ENCODE assay signal across 1 cellular context in the genomic region with DNA sequence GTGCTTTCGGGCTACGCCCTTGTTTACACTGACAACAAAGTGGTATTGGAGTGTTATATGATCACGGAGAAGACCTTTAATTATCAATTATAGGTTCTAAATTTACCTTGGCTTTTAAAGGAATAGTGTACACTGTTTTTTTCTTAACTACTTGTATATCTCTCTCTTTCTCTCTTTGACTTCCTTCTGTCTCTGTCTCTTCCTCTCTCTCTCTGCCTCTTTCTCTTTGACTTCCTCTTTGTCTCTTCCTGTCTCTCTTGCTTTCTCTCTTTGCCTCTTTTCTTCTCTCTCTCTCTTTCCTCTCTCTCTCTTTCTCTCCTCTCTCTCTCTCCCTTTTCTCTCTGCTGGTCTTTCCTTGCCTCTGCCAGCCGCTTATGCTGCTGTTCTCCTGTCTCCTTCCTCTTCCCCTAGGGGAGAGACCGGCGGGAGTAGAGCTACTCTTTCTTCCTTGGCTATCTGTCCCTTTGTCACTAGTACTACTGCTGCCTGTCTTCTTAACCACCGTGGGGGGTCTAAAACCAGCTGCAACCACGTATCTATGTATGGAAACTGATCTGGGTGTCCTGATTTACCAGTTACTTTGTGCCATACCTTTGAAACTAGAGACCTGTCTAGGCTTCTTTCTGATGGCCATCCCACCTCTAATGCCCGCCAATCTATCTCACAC.
TF ChIP-seq lines count a peak whose summit lies in the region.

No MANE protein-coding gene starts in this region.

TF ChIP-seq in K562, 482 proteins besides CTCF, POLR2A, EP300 and RAD21 (continued from another document and continues in another):
- TF ChIP-seq, protein P1, sequence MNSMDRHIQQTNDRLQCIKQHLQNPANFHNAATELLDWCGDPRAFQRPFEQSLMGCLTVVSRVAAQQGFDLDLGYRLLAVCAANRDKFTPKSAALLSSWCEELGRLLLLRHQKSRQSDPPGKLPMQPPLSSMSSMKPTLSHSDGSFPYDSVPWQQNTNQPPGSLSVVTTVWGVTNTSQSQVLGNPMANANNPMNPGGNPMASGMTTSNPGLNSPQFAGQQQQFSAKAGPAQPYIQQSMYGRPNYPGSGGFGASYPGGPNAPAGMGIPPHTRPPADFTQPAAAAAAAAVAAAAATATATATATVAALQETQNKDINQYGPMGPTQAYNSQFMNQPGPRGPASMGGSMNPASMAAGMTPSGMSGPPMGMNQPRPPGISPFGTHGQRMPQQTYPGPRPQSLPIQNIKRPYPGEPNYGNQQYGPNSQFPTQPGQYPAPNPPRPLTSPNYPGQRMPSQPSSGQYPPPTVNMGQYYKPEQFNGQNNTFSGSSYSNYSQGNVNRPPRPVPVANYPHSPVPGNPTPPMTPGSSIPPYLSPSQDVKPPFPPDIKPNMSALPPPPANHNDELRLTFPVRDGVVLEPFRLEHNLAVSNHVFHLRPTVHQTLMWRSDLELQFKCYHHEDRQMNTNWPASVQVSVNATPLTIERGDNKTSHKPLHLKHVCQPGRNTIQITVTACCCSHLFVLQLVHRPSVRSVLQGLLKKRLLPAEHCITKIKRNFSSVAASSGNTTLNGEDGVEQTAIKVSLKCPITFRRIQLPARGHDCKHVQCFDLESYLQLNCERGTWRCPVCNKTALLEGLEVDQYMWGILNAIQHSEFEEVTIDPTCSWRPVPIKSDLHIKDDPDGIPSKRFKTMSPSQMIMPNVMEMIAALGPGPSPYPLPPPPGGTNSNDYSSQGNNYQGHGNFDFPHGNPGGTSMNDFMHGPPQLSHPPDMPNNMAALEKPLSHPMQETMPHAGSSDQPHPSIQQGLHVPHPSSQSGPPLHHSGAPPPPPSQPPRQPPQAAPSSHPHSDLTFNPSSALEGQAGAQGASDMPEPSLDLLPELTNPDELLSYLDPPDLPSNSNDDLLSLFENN (IDR thresholded peaks at IDR 0.05; ENCODE audit: low read depth in 2 of 2, low read length in 2 of 2): no peak
- no peak for TF ChIP-seq ZBTB7A (IDR thresholded peaks at IDR 0.05; ENCODE audit: borderline replicate concordance, control insufficient read depth, low read depth, low read length)
- TF ChIP-seq, protein P2, sequence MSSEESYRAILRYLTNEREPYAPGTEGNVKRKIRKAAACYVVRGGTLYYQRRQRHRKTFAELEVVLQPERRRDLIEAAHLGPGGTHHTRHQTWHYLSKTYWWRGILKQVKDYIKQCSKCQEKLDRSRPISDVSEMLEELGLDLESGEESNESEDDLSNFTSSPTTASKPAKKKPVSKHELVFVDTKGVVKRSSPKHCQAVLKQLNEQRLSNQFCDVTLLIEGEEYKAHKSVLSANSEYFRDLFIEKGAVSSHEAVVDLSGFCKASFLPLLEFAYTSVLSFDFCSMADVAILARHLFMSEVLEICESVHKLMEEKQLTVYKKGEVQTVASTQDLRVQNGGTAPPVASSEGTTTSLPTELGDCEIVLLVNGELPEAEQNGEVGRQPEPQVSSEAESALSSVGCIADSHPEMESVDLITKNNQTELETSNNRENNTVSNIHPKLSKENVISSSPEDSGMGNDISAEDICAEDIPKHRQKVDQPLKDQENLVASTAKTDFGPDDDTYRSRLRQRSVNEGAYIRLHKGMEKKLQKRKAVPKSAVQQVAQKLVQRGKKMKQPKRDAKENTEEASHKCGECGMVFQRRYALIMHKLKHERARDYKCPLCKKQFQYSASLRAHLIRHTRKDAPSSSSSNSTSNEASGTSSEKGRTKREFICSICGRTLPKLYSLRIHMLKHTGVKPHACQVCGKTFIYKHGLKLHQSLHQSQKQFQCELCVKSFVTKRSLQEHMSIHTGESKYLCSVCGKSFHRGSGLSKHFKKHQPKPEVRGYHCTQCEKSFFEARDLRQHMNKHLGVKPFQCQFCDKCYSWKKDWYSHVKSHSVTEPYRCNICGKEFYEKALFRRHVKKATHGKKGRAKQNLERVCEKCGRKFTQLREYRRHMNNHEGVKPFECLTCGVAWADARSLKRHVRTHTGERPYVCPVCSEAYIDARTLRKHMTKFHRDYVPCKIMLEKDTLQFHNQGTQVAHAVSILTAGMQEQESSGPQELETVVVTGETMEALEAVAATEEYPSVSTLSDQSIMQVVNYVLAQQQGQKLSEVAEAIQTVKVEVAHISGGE (CRISPR knock-in tag; IDR thresholded peaks at IDR 0.05): no peak
- TF ChIP-seq, protein P3, sequence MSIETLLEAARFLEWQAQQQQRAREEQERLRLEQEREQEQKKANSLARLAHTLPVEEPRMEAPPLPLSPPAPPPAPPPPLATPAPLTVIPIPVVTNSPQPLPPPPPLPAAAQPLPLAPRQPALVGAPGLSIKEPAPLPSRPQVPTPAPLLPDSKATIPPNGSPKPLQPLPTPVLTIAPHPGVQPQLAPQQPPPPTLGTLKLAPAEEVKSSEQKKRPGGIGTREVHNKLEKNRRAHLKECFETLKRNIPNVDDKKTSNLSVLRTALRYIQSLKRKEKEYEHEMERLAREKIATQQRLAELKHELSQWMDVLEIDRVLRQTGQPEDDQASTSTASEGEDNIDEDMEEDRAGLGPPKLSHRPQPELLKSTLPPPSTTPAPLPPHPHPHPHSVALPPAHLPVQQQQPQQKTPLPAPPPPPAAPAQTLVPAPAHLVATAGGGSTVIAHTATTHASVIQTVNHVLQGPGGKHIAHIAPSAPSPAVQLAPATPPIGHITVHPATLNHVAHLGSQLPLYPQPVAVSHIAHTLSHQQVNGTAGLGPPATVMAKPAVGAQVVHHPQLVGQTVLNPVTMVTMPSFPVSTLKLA (conservative IDR thresholded peaks at IDR 0.05): no peak
- TF ChIP-seq RB1 (IDR thresholded peaks at IDR 0.05; ENCODE audit: low read depth): no peak
- TF ChIP-seq, protein P4, sequence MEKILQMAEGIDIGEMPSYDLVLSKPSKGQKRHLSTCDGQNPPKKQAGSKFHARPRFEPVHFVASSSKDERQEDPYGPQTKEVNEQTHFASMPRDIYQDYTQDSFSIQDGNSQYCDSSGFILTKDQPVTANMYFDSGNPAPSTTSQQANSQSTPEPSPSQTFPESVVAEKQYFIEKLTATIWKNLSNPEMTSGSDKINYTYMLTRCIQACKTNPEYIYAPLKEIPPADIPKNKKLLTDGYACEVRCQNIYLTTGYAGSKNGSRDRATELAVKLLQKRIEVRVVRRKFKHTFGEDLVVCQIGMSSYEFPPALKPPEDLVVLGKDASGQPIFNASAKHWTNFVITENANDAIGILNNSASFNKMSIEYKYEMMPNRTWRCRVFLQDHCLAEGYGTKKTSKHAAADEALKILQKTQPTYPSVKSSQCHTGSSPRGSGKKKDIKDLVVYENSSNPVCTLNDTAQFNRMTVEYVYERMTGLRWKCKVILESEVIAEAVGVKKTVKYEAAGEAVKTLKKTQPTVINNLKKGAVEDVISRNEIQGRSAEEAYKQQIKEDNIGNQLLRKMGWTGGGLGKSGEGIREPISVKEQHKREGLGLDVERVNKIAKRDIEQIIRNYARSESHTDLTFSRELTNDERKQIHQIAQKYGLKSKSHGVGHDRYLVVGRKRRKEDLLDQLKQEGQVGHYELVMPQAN (IDR thresholded peaks at IDR 0.05; ENCODE audit: borderline replicate concordance): peak; percentile 62; the same call in 1 of the 2 replicates
- TF ChIP-seq SLC30A9 (CRISPR knock-in tag; IDR thresholded peaks at IDR 0.05): no peak
- TF ChIP-seq, protein P5, sequence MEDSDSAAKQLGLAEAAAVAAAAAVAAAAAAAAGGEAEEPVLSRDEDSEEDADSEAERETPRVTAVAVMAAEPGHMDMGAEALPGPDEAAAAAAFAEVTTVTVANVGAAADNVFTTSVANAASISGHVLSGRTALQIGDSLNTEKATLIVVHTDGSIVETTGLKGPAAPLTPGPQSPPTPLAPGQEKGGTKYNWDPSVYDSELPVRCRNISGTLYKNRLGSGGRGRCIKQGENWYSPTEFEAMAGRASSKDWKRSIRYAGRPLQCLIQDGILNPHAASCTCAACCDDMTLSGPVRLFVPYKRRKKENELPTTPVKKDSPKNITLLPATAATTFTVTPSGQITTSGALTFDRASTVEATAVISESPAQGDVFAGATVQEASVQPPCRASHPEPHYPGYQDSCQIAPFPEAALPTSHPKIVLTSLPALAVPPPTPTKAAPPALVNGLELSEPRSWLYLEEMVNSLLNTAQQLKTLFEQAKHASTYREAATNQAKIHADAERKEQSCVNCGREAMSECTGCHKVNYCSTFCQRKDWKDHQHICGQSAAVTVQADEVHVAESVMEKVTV (CRISPR knock-in tag; IDR thresholded peaks at IDR 0.05): no peak
- TF ChIP-seq ZNF311 (CRISPR knock-in tag; IDR thresholded peaks at IDR 0.05): no peak
- TF ChIP-seq ESRRA (IDR thresholded peaks at IDR 0.05; ENCODE audit: borderline replicate concordance, low read depth): no peak
- no peak for TF ChIP-seq RFX5 (IDR thresholded peaks at IDR 0.05; ENCODE audit: low read depth, low read length)
- no peak for TF ChIP-seq HNRNPH1 (optimal IDR thresholded peaks at IDR 0.05; ENCODE audit: low read depth, low read length)
- no peak for TF ChIP-seq NR2F6 (CRISPR knock-in tag; IDR thresholded peaks at IDR 0.05)
- TF ChIP-seq PHB (CRISPR knock-in tag; IDR thresholded peaks at IDR 0.05): no peak
- TF ChIP-seq DMBX1 (CRISPR knock-in tag; IDR thresholded peaks at IDR 0.05; ENCODE audit: borderline replicate concordance): no peak
- no peak for TF ChIP-seq GATAD2A (IDR thresholded peaks at IDR 0.05)
- TF ChIP-seq GTF2E2 (tag; IDR thresholded peaks at IDR 0.05): no peak
- TF ChIP-seq FOXA1 (IDR thresholded peaks at IDR 0.05; ENCODE audit: borderline replicate concordance): no peak
- no peak for TF ChIP-seq HDAC6 (IDR thresholded peaks at IDR 0.05; ENCODE audit: low read depth, low read length)
- TF ChIP-seq, protein P6, sequence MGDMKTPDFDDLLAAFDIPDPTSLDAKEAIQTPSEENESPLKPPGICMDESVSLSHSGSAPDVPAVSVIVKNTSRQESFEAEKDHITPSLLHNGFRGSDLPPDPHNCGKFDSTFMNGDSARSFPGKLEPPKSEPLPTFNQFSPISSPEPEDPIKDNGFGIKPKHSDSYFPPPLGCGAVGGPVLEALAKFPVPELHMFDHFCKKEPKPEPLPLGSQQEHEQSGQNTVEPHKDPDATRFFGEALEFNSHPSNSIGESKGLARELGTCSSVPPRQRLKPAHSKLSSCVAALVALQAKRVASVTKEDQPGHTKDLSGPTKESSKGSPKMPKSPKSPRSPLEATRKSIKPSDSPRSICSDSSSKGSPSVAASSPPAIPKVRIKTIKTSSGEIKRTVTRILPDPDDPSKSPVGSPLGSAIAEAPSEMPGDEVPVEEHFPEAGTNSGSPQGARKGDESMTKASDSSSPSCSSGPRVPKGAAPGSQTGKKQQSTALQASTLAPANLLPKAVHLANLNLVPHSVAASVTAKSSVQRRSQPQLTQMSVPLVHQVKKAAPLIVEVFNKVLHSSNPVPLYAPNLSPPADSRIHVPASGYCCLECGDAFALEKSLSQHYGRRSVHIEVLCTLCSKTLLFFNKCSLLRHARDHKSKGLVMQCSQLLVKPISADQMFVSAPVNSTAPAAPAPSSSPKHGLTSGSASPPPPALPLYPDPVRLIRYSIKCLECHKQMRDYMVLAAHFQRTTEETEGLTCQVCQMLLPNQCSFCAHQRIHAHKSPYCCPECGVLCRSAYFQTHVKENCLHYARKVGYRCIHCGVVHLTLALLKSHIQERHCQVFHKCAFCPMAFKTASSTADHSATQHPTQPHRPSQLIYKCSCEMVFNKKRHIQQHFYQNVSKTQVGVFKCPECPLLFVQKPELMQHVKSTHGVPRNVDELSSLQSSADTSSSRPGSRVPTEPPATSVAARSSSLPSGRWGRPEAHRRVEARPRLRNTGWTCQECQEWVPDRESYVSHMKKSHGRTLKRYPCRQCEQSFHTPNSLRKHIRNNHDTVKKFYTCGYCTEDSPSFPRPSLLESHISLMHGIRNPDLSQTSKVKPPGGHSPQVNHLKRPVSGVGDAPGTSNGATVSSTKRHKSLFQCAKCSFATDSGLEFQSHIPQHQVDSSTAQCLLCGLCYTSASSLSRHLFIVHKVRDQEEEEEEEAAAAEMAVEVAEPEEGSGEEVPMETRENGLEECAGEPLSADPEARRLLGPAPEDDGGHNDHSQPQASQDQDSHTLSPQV (IDR thresholded peaks at IDR 0.05): no peak
- peak; percentile 66 for TF ChIP-seq ARHGAP35 (IDR thresholded peaks at IDR 0.05; ENCODE audit: partially characterized antibody)
- TF ChIP-seq LARP7 (IDR thresholded peaks at IDR 0.05): peak; percentile 97
- no peak for TF ChIP-seq SMAD3 (CRISPR knock-in tag; conservative IDR thresholded peaks at IDR 0.05)
- TF ChIP-seq, protein P7, sequence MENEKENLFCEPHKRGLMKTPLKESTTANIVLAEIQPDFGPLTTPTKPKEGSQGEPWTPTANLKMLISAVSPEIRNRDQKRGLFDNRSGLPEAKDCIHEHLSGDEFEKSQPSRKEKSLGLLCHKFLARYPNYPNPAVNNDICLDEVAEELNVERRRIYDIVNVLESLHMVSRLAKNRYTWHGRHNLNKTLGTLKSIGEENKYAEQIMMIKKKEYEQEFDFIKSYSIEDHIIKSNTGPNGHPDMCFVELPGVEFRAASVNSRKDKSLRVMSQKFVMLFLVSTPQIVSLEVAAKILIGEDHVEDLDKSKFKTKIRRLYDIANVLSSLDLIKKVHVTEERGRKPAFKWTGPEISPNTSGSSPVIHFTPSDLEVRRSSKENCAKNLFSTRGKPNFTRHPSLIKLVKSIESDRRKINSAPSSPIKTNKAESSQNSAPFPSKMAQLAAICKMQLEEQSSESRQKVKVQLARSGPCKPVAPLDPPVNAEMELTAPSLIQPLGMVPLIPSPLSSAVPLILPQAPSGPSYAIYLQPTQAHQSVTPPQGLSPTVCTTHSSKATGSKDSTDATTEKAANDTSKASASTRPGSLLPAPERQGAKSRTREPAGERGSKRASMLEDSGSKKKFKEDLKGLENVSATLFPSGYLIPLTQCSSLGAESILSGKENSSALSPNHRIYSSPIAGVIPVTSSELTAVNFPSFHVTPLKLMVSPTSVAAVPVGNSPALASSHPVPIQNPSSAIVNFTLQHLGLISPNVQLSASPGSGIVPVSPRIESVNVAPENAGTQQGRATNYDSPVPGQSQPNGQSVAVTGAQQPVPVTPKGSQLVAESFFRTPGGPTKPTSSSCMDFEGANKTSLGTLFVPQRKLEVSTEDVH (IDR thresholded peaks at IDR 0.05; ENCODE audit: low read depth, partially characterized antibody): no peak
- 0 out of 2 replicates have a peak, but pooled peaks have one; percentile 42 for TF ChIP-seq PHB2 (IDR thresholded peaks at IDR 0.05; ENCODE audit: low read depth)
- TF ChIP-seq MTA2 (IDR thresholded peaks at IDR 0.05; ENCODE audit: low read depth): peak; percentile 45; the same call in 1 of the 2 replicates
- TF ChIP-seq POLR2B (IDR thresholded peaks at IDR 0.05; ENCODE audit: low read depth, partially characterized antibody): peak; percentile 65
- no peak for TF ChIP-seq ZNF644 (tag; IDR thresholded peaks at IDR 0.05; ENCODE audit: low read depth)
- no peak for TF ChIP-seq FOXM1 (IDR thresholded peaks at IDR 0.05; ENCODE audit: low read depth)
- TF ChIP-seq FOXM1 (CRISPR knock-in tag; IDR thresholded peaks at IDR 0.05; ENCODE audit: low read depth): no peak
- no peak for TF ChIP-seq XRCC3 (IDR thresholded peaks at IDR 0.05)
- no peak for TF ChIP-seq SETDB1 (IDR thresholded peaks at IDR 0.05; ENCODE audit: low read length)
- no peak for TF ChIP-seq BCL6 (CRISPR knock-in tag; IDR thresholded peaks at IDR 0.05)
- TF ChIP-seq, protein P8, sequence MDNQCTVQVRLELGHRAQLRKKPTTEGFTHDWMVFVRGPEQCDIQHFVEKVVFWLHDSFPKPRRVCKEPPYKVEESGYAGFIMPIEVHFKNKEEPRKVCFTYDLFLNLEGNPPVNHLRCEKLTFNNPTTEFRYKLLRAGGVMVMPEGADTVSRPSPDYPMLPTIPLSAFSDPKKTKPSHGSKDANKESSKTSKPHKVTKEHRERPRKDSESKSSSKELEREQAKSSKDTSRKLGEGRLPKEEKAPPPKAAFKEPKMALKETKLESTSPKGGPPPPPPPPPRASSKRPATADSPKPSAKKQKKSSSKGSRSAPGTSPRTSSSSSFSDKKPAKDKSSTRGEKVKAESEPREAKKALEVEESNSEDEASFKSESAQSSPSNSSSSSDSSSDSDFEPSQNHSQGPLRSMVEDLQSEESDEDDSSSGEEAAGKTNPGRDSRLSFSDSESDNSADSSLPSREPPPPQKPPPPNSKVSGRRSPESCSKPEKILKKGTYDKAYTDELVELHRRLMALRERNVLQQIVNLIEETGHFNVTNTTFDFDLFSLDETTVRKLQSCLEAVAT (IDR thresholded peaks at IDR 0.05): peak; percentile 89 to 94
- TF ChIP-seq DDX20 (tag; IDR thresholded peaks at IDR 0.05; ENCODE audit: low read depth): no peak
- no peak for TF ChIP-seq GATAD2B (IDR thresholded peaks at IDR 0.05; ENCODE audit: borderline replicate concordance)
